Comparison of ENCODE assay signal across 11 cellular contexts in genomic region chr19:52191951-52192350, GRCh38. TPM values are rescaled to one million over a fixed set of nuclear protein-coding genes. Genes with fewer than 3 reads are reported as not detected.
DNase-seq lines count a peak whose midpoint lies in the region; ATAC-seq, FAIRE-seq and TF ChIP-seq lines count a peak whose summit lies in the region.
"Had no signal": no experiment of that assay in that cellular context is flagged by ENCODE, and none has a peak within 500 bp of the region (broad histone marks: within the 10 kb centered on the region; RNA-seq: fewer than 3 reads in every experiment).

No MANE protein-coding gene starts in this region.

- H3K27me3 Mint-ChIP-seq in CD4-positive, alpha-beta memory T cell = no peaks in the 10 kb centered on the region
- H3K27me3 Mint-ChIP-seq in endodermal cell (ENCODE audit: insufficient read depth) (no peaks in the 10 kb centered on the region), neural crest cell (ENCODE audit: low read depth) (no peaks in the 10 kb centered on the region)

- CTCF ChIA-PET in CD4-positive, alpha-beta memory T cell (lab: Charles Lee; ENCODE audit: partially characterized antibody) = interaction anchor here (1.1 kb wide), 1 partner anchor 46 kb away, joined by 4 read pairs; no protein-coding TSS in a partner anchor

- H3K4me1 Mint-ChIP-seq in CD4-positive, alpha-beta memory T cell = peaks cover 42 to 76% (median 57%) of the 10 kb centered on the region in 4 donors
- H3K4me1 Mint-ChIP-seq in endodermal cell (peaks cover 41% of the 10 kb centered on the region), neural crest cell (peaks cover 42% of the 10 kb centered on the region)

- no peak overlapping the region for H3K27ac ChIP-seq in CD4-positive, alpha-beta memory T cell (ENCODE audit: low read depth, low read length)
- H3K27ac ChIP-seq in endodermal cell (ENCODE audit: low read depth, low read length) = no peak overlapping the region
- H3K27ac ChIP-seq: SJSA1 had no signal

- no peak for TF ChIP-seq CTCF in endodermal cell (conservative IDR thresholded peaks at IDR 0.05)
- TF ChIP-seq CTCF in neural crest cell (conservative IDR thresholded peaks at IDR 0.05) = no peak

- peak overlapping the region; percentile 96 for H3K9ac ChIP-seq in endodermal cell (ENCODE audit: extremely low read depth, low read length, poor library complexity, severe bottlenecking)

- no peak overlapping the region for H3K4me3 ChIP-seq in CD4-positive, alpha-beta memory T cell (ENCODE audit: low read length in 2 of 2)
- peak overlapping the region; percentile 98 for H3K4me3 ChIP-seq in endodermal cell (ENCODE audit: low read length)

- H3K36me3 Mint-ChIP-seq in CD4-positive, alpha-beta memory T cell = peaks cover 20 to 45% of the 10 kb centered on the region in 2 donors
- peaks cover 44% of the 10 kb centered on the region for H3K36me3 Mint-ChIP-seq in endodermal cell (ENCODE audit: low read depth)
- H3K36me3 Mint-ChIP-seq in neural crest cell (ENCODE audit: low read depth) = peaks cover 15% of the 10 kb centered on the region

- no peak for ATAC-seq in GM21515 (IDR thresholded peaks at IDR 0.05; ENCODE audit: unreplicated experiment)

- peak overlapping the region; percentile 83 to 99 (median 98) for H3K4me3 Mint-ChIP-seq in CD4-positive, alpha-beta memory T cell
- H3K4me3 Mint-ChIP-seq in endodermal cell (peak overlapping the region; percentile 95), neural crest cell (peak overlapping the region; percentile 96)

- POLR2A ChIA-PET in CD4-positive, alpha-beta memory T cell (lab: Charles Lee; ENCODE audit: partially characterized antibody) = interaction anchor here (1.7 kb wide), 1 partner anchor 20 kb away, joined by 9 read pairs; the partner anchor contains the start of gene ZNF836

- H3K9me3 Mint-ChIP-seq in CD4-positive, alpha-beta memory T cell = peaks cover 0 to 2% (median 0%) of the 10 kb centered on the region in 8 donors
- no peaks in the 10 kb centered on the region for H3K9me3 Mint-ChIP-seq in endodermal cell
- H3K9me3 Mint-ChIP-seq in neural crest cell = no peaks in the 10 kb centered on the region

- peaks cover 58% of the 10 kb centered on the region for H3K4me1 ChIP-seq in CD4-positive, alpha-beta memory T cell (ENCODE audit: insufficient read depth, low read length)
- no peaks in the 10 kb centered on the region for H3K4me1 ChIP-seq in endodermal cell (ENCODE audit: control insufficient read depth, insufficient read depth, low read length)

- H3K27me3 ChIP-seq in CD4-positive, alpha-beta memory T cell (ENCODE audit: insufficient read depth, low read length) = no peaks in the 10 kb centered on the region
- no peaks in the 10 kb centered on the region for H3K27me3 ChIP-seq in endodermal cell (ENCODE audit: control insufficient read depth, insufficient read depth, low read length, poor library complexity, severe bottlenecking)
- H3K27me3 ChIP-seq: ascending aorta, SJSA1 had no signal

- peaks cover 35% of the 10 kb centered on the region for H3K36me3 ChIP-seq in CD4-positive, alpha-beta memory T cell (ENCODE audit: insufficient read depth, low read length)
- peaks cover 39% of the 10 kb centered on the region for H3K36me3 ChIP-seq in endodermal cell (ENCODE audit: control insufficient read depth, insufficient read depth, low read length)

- no peaks in the 10 kb centered on the region for H3K9me3 ChIP-seq in CD4-positive, alpha-beta memory T cell (ENCODE audit: control insufficient read depth in 1 of 2, low read length in 2 of 2)
- H3K9me3 ChIP-seq in endodermal cell (ENCODE audit: control insufficient read depth, low read length) = no peaks in the 10 kb centered on the region
- H3K9me3 ChIP-seq: ascending aorta, SJSA1 had no signal

- H3K27ac Mint-ChIP-seq in CD4-positive, alpha-beta memory T cell = peak overlapping the region in 6 of 7 donors; percentile 71 to 99 (median 95)
- H3K27ac Mint-ChIP-seq in endodermal cell (peak overlapping the region; percentile 100), neural crest cell (ENCODE audit: unreplicated experiment) (peak overlapping the region; percentile 48)

- no peak for FAIRE-seq in GM12891 (lab: Jason Lieb, UNC)

- TF ChIP-seq POLR2A in GM12891 (IDR thresholded peaks at IDR 0.05; ENCODE audit: low read depth, low read length) = no peak

- WGBS in endodermal cell (ENCODE audit: insufficient coverage in 1 of 2, insufficient read length in 1 of 2), 2 experiments = 91% methylated on average over 2 of the region's 2 CpGs; no CpG with 5 or more reads in 1 of the 2 experiments

- intact Hi-C loops in CD4-positive, alpha-beta memory T cell (cut with micrococcal nuclease) = loop anchor here (5.0 kb wide), 1 partner anchor 40 kb away; no protein-coding TSS in a partner anchor

- no peak for DNase-seq in CD4-positive, alpha-beta memory T cell
- DNase-seq in NAMALWA (ENCODE audit: low spot score) (peak; percentile 21), endodermal cell (no peak), neural crest cell (ENCODE audit: low read depth, low spot score) (no peak), OCI-M2 (lab: John Stamatoyannopoulos, UW; ENCODE audit: unreplicated experiment) (no peak), NCI-H1436 (lab: John Stamatoyannopoulos, UW) (no peak), GM12891 (ENCODE audit: insufficient read length, low spot score) (no peak)
- DNase-seq: GF-D8 had no signal

TF ChIP-seq in GM12891, 5 proteins besides CTCF, POLR2A, EP300 and RAD21:
- no peak for TF ChIP-seq POU2F2 (IDR thresholded peaks at IDR 0.05; ENCODE audit: low read depth, low read length)
- TF ChIP-seq POLR2AphosphoS5 (IDR thresholded peaks at IDR 0.05; ENCODE audit: low read depth, low read length) = no peak
- TF ChIP-seq PAX5 (IDR thresholded peaks at IDR 0.05; ENCODE audit: insufficient read depth, low read length, severe bottlenecking) = no peak
- no peak for TF ChIP-seq SPI1 (IDR thresholded peaks at IDR 0.05; ENCODE audit: low read depth, low read length)
- no peak for TF ChIP-seq TAF1 (IDR thresholded peaks at IDR 0.05; ENCODE audit: low read depth, low read length)

RNA-seq across cellular contexts. Expression of gene PPP2R1A, which starts 2.1 kb away (rescaled TPM):
- total RNA-seq in CD4-positive, alpha-beta memory T cell = 100 to 1,000 TPM; 166 to 175 TPM
- 100 to 1,000 TPM; 179 to 185 TPM for polyA plus RNA-seq in CD4-positive, alpha-beta memory T cell
- 100 to 1,000 TPM; 345 to 348 TPM for total RNA-seq in endodermal cell
- 262 TPM for polyA plus RNA-seq in endodermal cell (2013, experiment 1 of 2)
- 237 TPM for polyA plus RNA-seq in endodermal cell (2013, experiment 2 of 2)
- 422 TPM in 2 replicates for total RNA-seq in neural crest cell
- polyA plus RNA-seq in GM12891 (2012; ENCODE audit: low read depth, missing spikeins) = 145 TPM

RNA-seq across cellular contexts. Expression of gene ZNF836, which starts 20.5 kb away (rescaled TPM):
- total RNA-seq in CD4-positive, alpha-beta memory T cell = 10 to 100 TPM; 47.2 to 54.7 TPM
- 10 to 100 TPM in 1 of 2 donors, 1 to 10 TPM in 1; 4.6 to 18.2 TPM for polyA plus RNA-seq in CD4-positive, alpha-beta memory T cell
- 10 to 100 TPM; 22.1 to 26.2 TPM for total RNA-seq in endodermal cell
- polyA plus RNA-seq in endodermal cell (2013, experiment 1 of 2) = 10.9 TPM
- polyA plus RNA-seq in endodermal cell (2013, experiment 2 of 2) = 7.9 TPM
- 11.6 and 11.9 TPM in 2 replicates for total RNA-seq in neural crest cell
- polyA plus RNA-seq in GM12891 (2012; ENCODE audit: low read depth, missing spikeins) = 4.7 TPM

RNA-seq across cellular contexts. Expression of gene ZNF616, which starts 52.2 kb away (rescaled TPM):
- total RNA-seq in CD4-positive, alpha-beta memory T cell = 10 to 100 TPM; 18.6 to 19.0 TPM
- polyA plus RNA-seq in CD4-positive, alpha-beta memory T cell = 1 to 10 TPM in 1 of 2 donors, under 1 TPM in 1; 0.69 to 7.2 TPM
- total RNA-seq in endodermal cell (10 to 100 TPM; 23.5 to 24.5 TPM), neural crest cell (18.9 and 25.2 TPM in 2 replicates)
- polyA plus RNA-seq in endodermal cell (2013, experiment 1 of 2) = 12.2 TPM
- polyA plus RNA-seq in endodermal cell (2013, experiment 2 of 2) = 11.6 TPM
- polyA plus RNA-seq in GM12891 (2012; ENCODE audit: low read depth, missing spikeins) = 1.4 TPM

Comparison
In these comparisons a context has a peak if more than half of its experiments do, and no peak if none do; other contexts are left out.
1. H3K27ac Mint-ChIP-seq: peak in every context shown above with its lines; median percentile 100 in endodermal cell; 95 in CD4-positive, alpha-beta memory T cell; 48 in neural crest cell.